ENCODE assay signal across 13 cellular contexts in the genomic region with DNA sequence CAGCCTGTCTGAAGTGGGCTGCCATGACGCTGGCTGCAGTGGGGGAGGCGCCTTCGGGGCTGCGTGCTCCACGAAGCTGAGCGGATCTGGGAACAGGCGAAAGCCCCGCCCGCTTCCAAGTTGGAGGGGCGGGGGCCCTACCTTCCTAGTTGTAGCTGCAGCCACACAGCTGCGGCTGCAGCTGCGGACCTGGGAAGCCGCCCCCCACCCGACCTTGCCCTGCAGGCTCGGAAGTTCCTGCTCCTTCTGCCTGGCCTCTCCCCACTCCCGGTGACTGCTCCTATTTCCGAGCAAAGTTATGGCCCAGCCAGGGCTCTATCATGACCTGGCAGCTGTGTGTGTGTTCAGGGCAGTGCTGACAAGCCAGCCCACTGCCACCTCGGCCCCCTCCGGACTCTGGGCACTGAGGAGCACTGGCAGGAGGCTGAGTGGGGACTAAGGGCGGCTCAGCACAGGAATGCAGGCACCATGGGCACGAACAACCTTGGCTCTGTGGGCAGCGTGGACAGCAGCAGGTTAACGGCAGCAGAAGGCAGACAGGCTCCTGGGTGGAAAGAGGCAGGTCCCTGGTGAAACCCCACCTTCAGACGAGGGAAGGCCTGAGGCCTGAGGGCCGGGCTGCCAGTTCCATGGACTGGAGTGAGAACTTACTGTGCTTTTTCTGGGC.
A peak's percentile ranks its signal among the peaks of the same experiment; 100 is the strongest.
DNase-seq lines count a peak whose midpoint lies in the region; ATAC-seq and TF ChIP-seq lines count a peak whose summit lies in the region.
"Had no signal": no experiment of that assay in that cellular context is flagged by ENCODE, and none has a peak within 500 bp of the region (broad histone marks: within the 10 kb centered on the region; RNA-seq: fewer than 3 reads in every experiment).

No MANE protein-coding gene starts in this region.

- TF ChIP-seq CTCF in chondrocyte (IDR thresholded peaks at IDR 0.05), result no peak
- no peak for TF ChIP-seq CTCF in testis (IDR thresholded peaks at IDR 0.05)

- no peaks in the 10 kb centered on the region for H3K4me1 Mint-ChIP-seq in chondrocyte (ENCODE audit: low read depth)
- H3K4me1 Mint-ChIP-seq: CD4-positive, CD25-positive, alpha-beta regulatory T cell had no signal

- H3K14ac ChIP-seq in mesenchymal stem cell (ENCODE audit: low read length in 2 of 2), result peak overlapping the region in 1 of 2 experiments; percentile 58

- H3K27me3 ChIP-seq in H7 (ENCODE audit: control insufficient read depth, insufficient read depth, low read length) (no peaks in the 10 kb centered on the region), mesenchymal stem cell (ENCODE audit: control insufficient read depth in 1 of 2, insufficient read depth in 1 of 2, low read length in 2 of 2) (peaks cover 0 to 4% of the 10 kb centered on the region in 2 experiments), testis (no peaks in the 10 kb centered on the region)
- H3K27me3 ChIP-seq: BLaER1 had no signal

- H2AFZ ChIP-seq in mesenchymal stem cell (ENCODE audit: low read depth, low read length), result no peak overlapping the region

- no peak overlapping the region for H3K23ac ChIP-seq in mesenchymal stem cell (ENCODE audit: low read length in 2 of 2)

- TF ChIP-seq POLR2A in testis (IDR thresholded peaks at IDR 0.05), result no peak
- no peak for TF ChIP-seq POLR2A in GM18505 (IDR thresholded peaks at IDR 0.05; ENCODE audit: borderline replicate concordance, extremely low read depth, insufficient read depth, insufficient read length)

- ATAC-seq in GM18505 (IDR thresholded peaks at IDR 0.05; ENCODE audit: unreplicated experiment), result no peak

- no peak overlapping the region for H2BK120ac ChIP-seq in mesenchymal stem cell (ENCODE audit: low read depth, low read length)

- no peak overlapping the region for H3K18ac ChIP-seq in mesenchymal stem cell (ENCODE audit: low read depth in 1 of 2, low read length in 2 of 2)

- no peak overlapping the region for H3K4ac ChIP-seq in mesenchymal stem cell (ENCODE audit: low read depth in 1 of 2, low read length in 2 of 2)

- DNase-seq in H7, result peak; percentile 14
- peak; percentile 69 for DNase-seq in chondrocyte (ENCODE audit: low spot score)
- no peak for DNase-seq in mesenchymal stem cell
- peak; percentile 28 for DNase-seq in testis
- DNase-seq in NCI-H774 (lab: John Stamatoyannopoulos, UW), result no peak
- no peak for DNase-seq in OCI-M1 (lab: John Stamatoyannopoulos, UW)
- DNase-seq: 8988T; AML-193; CD4-positive, CD25-positive, alpha-beta regulatory T cell; GF-D8 had no signal

- H2AK5ac ChIP-seq in mesenchymal stem cell (ENCODE audit: low read length, severe bottlenecking), result no peak overlapping the region

- H3K79me1 ChIP-seq in mesenchymal stem cell (replicated peaks; ENCODE audit: low read length, poor library complexity, severe bottlenecking), result no peaks in the 10 kb centered on the region

- peaks cover 10% of the 10 kb centered on the region for H3K27me3 Mint-ChIP-seq in chondrocyte (ENCODE audit: low read depth)
- H3K27me3 Mint-ChIP-seq: CD4-positive, CD25-positive, alpha-beta regulatory T cell had no signal

- H4K91ac ChIP-seq in mesenchymal stem cell (ENCODE audit: low read length), result no peak overlapping the region

- no peak overlapping the region for H3K9ac ChIP-seq in mesenchymal stem cell (ENCODE audit: low read length)
- H3K9ac ChIP-seq: BLaER1 had no signal

- no peak overlapping the region for H3K4me2 ChIP-seq in mesenchymal stem cell (ENCODE audit: low read length, poor library complexity, severe bottlenecking)
- H3K4me2 ChIP-seq: BLaER1 had no signal

- WGBS in mesenchymal stem cell, result 67% methylated on average over 25 of the region's 25 CpGs
- WGBS in testis, 2 donors, result 41 to 73% methylated on average over 14 to 25 of the region's 25 CpGs

- H2BK5ac ChIP-seq in mesenchymal stem cell (ENCODE audit: low read depth, low read length, poor library complexity, severe bottlenecking), result no peak overlapping the region

- no peak overlapping the region for H3K4me3 Mint-ChIP-seq in chondrocyte (ENCODE audit: unreplicated experiment)
- H3K4me3 Mint-ChIP-seq: CD4-positive, CD25-positive, alpha-beta regulatory T cell had no signal

- H3K4me1 ChIP-seq in mesenchymal stem cell (ENCODE audit: control insufficient read depth, insufficient read depth, low read depth, low read length) (no peaks in the 10 kb centered on the region), testis (no peaks in the 10 kb centered on the region)
- H3K4me1 ChIP-seq: BLaER1 had no signal

- H3K9me3 ChIP-seq in mesenchymal stem cell (ENCODE audit: control insufficient read depth, low read length), result no peaks in the 10 kb centered on the region
- H3K9me3 ChIP-seq in testis, result no peaks in the 10 kb centered on the region

- peaks cover 5% of the 10 kb centered on the region for H3K9me3 Mint-ChIP-seq in chondrocyte (ENCODE audit: low read depth)

- H3K36me3 Mint-ChIP-seq in chondrocyte (ENCODE audit: low read depth), result no peaks in the 10 kb centered on the region
- H3K36me3 Mint-ChIP-seq: CD4-positive, CD25-positive, alpha-beta regulatory T cell had no signal

- H4K8ac ChIP-seq in mesenchymal stem cell (ENCODE audit: low read length), result peak overlapping the region; percentile 38

- H3K27ac ChIP-seq in mesenchymal stem cell (ENCODE audit: low read length, poor library complexity, severe bottlenecking) (no peak overlapping the region), testis (no peak overlapping the region)
- H3K27ac ChIP-seq: BLaER1, HL-60 had no signal

- H2BK12ac ChIP-seq in mesenchymal stem cell (ENCODE audit: low read length in 2 of 2), result no peak overlapping the region

- H3K36me3 ChIP-seq in H7 (replicated peaks; ENCODE audit: control insufficient read depth, insufficient read depth, low read length) (no peaks in the 10 kb centered on the region), mesenchymal stem cell (ENCODE audit: control insufficient read depth in 1 of 2, insufficient read depth in 2 of 2, low read depth in 1 of 2, low read length in 2 of 2) (peaks cover 0 to 3% of the 10 kb centered on the region in 2 experiments), testis (ENCODE audit: low read depth, missing control alignments) (no peaks in the 10 kb centered on the region)
- H3K36me3 ChIP-seq: BLaER1 had no signal

- H3K4me3 ChIP-seq in H7 (ENCODE audit: insufficient read depth, low read depth, low read length), result no peak overlapping the region
- H3K4me3 ChIP-seq in mesenchymal stem cell (ENCODE audit: insufficient read depth in 1 of 2, low read depth in 1 of 2, low read length in 2 of 2), result no peak overlapping the region
- H3K4me3 ChIP-seq in testis, result peak overlapping the region in 1 of 2 donors; percentile 9
- H3K4me3 ChIP-seq: BLaER1 had no signal

- no peak overlapping the region for H2BK15ac ChIP-seq in mesenchymal stem cell (ENCODE audit: low read depth, poor library complexity, severe bottlenecking)

- intact Hi-C loops in testis (cut with DNase I; ENCODE audit: low total_unique reads), result no loop called here

- H3K27ac Mint-ChIP-seq in chondrocyte (ENCODE audit: unreplicated experiment), result no peak overlapping the region
- H3K27ac Mint-ChIP-seq: CD4-positive, CD25-positive, alpha-beta regulatory T cell had no signal

Comparison
In these comparisons a context has a peak if more than half of its experiments do, and no peak if none do; other contexts are left out.
1. DNase-seq: peak in H7 (single experiment), chondrocyte (single experiment) and testis (single experiment); none in mesenchymal stem cell (single experiment), NCI-H774 (single experiment) and OCI-M1 (single experiment).